ENCODE assay signal across 7 cellular contexts in genomic region chr7:155598810-155599210, GRCh38. TPM values are rescaled to one million over a fixed set of nuclear protein-coding genes. Genes with fewer than 3 reads are reported as not detected.
DNase-seq lines count a peak whose midpoint lies in the region; ATAC-seq, FAIRE-seq and TF ChIP-seq lines count a peak whose summit lies in the region.

No MANE protein-coding gene starts in this region.

- no peak for TF ChIP-seq POLR2A in GM12892 (IDR thresholded peaks at IDR 0.05; ENCODE audit: low read depth, low read length)
- no peak for TF ChIP-seq POLR2A in lower leg skin (IDR thresholded peaks at IDR 0.05)

- no peak overlapping the region for H3K4me3 ChIP-seq in lower leg skin (ENCODE audit: low read depth, poor library complexity, severe bottlenecking)

- DNase-seq in GM12892 (ENCODE audit: insufficient read length), result peak; percentile 59
- DNase-seq in NCI-H460 (ENCODE audit: extremely low read depth, low read depth), result peak; percentile 63
- DNase-seq in activated CD4-positive, alpha-beta T cell treated with anti-CD3 and anti-CD28 coated beads, Interleukin-2, amount 50 U/mL, for 4 hours, result peak; percentile 77 to 83
- DNase-seq in dermis blood vessel endothelial cell, result peak; percentile 86
- DNase-seq in lower leg skin (ENCODE audit: low spot score in 2 of 2), result peak; percentile 66 to 93
- peak; percentile 62 to 70 (median 67) for DNase-seq in stimulated activated CD4-positive, alpha-beta T cell treated with anti-CD3 and anti-CD28 coated beads, TNF-alpha, amount 100 ng/mL, for 4 hours (ENCODE audit: low read depth in 3 of 3)

- peak; percentile 71 for ATAC-seq in HG03196 (IDR thresholded peaks at IDR 0.05; ENCODE audit: unreplicated experiment)

- WGBS in lower leg skin, 2 donors, result 10 to 12% methylated on average over 12 of the region's 12 CpGs

- intact Hi-C loops in lower leg skin (cut with DNase I; ENCODE audit: low total_unique reads), result loop anchor here (5.0 kb wide), 1 partner anchor 168 kb away; no protein-coding TSS in a partner anchor

- FAIRE-seq in GM12892 (lab: Jason Lieb, UNC), result peak; percentile 17

- TF ChIP-seq CTCF in lower leg skin (IDR thresholded peaks at IDR 0.05), result peak in 1 of 3 donors; percentile 85

RNA-seq across cellular contexts. Expression of gene RBM33, which starts 45.7 kb away (rescaled TPM):
- polyA plus RNA-seq in GM12892 (2012; ENCODE audit: missing spikeins), result 23.5 TPM
- 20.9 and 22.9 TPM in 2 replicates for total RNA-seq in NCI-H460 (2014; rRNA removed; shearing (Covaris generic))
- polyA plus RNA-seq in NCI-H460 (2014; cell fraction: nucleus; rRNA removed), result 29.5 and 38.6 TPM in 2 replicates
- total RNA-seq in dermis blood vessel endothelial cell (23.1 and 31.3 TPM in 2 replicates), lower leg skin (10 to 100 TPM; 35.8 to 83.9 (median 56.7) TPM)

RNA-seq across cellular contexts. Expression of gene CNPY1, which starts 52.5 kb away (rescaled TPM):
- polyA plus RNA-seq in GM12892 (2012; ENCODE audit: missing spikeins), result not detected
- total RNA-seq in NCI-H460 (2014; rRNA removed; shearing (Covaris generic)), result not detected in 2 replicates
- polyA plus RNA-seq in NCI-H460 (2014; cell fraction: nucleus; rRNA removed), result not detected in 2 replicates
- not detected in 2 replicates for total RNA-seq in dermis blood vessel endothelial cell
- not detected for total RNA-seq in lower leg skin
